ENCODE assay signal across 13 cellular contexts in genomic region chr2:190889175-190889943, GRCh38. TPM values are rescaled to one million over a fixed set of nuclear protein-coding genes. Genes with fewer than 3 reads are reported as not detected.
DNase-seq lines count a peak whose midpoint lies in the region; ATAC-seq and TF ChIP-seq lines count a peak whose summit lies in the region.
"Had no signal": no experiment of that assay in that cellular context is flagged by ENCODE, and none has a peak within 500 bp of the region (broad histone marks: within the 10 kb centered on the region; RNA-seq: fewer than 3 reads in every experiment).

No MANE protein-coding gene starts in this region.

- no peak for TF ChIP-seq CTCF in esophagus muscularis mucosa (IDR thresholded peaks at IDR 0.05)
- TF ChIP-seq CTCF in thoracic aorta (IDR thresholded peaks at IDR 0.05), result no peak

- DNase-seq in activated naive CD4-positive, alpha-beta T cell treated with anti-CD3 and anti-CD28 coated beads, Interleukin-2, amount 10 ng/mL, durations not matched to agents 7 days and 5 days, result no peak
- no peak for DNase-seq in activated naive CD4-positive, alpha-beta T cell treated with anti-CD3 and anti-CD28 coated beads, Interleukin-2, amount 50 U/mL, for 72 hours (ENCODE audit: low spot score in 2 of 2)
- DNase-seq in T-helper 17 cell (no peak), esophagus muscularis mucosa (ENCODE audit: extremely low spot score) (no peak), thoracic aorta (ENCODE audit: low spot score) (no peak), NCI-H510A treated with DMSO at 0.1 percent for 48 hours (lab: John Stamatoyannopoulos, UW) (no peak), AML-193 (lab: John Stamatoyannopoulos, UW) (no peak)
- DNase-seq: NCI-H1417; NK-92 treated with Interleukin-12 subunit alpha and Interleukin-12 subunit beta, amount 100 ng/mL, for 24 hours; SW 1271; upper lobe of left lung had no signal

- H3K4me3 Mint-ChIP-seq in activated naive CD4-positive, alpha-beta T cell treated with anti-CD3 and anti-CD28 coated beads, Interleukin-2, amount 10 ng/mL, durations not matched to agents 7 days and 5 days, result no peak overlapping the region
- peak overlapping the region; percentile 28 for H3K4me3 Mint-ChIP-seq in T-helper 17 cell

- H3K4me1 Mint-ChIP-seq in activated naive CD4-positive, alpha-beta T cell treated with anti-CD3 and anti-CD28 coated beads, Interleukin-2, amount 10 ng/mL, durations not matched to agents 7 days and 5 days, result peaks cover 65% of the 10 kb centered on the region
- peaks cover 51% of the 10 kb centered on the region for H3K4me1 Mint-ChIP-seq in T-helper 17 cell

- H3K36me3 ChIP-seq in esophagus muscularis mucosa, result no peaks in the 10 kb centered on the region
- H3K36me3 ChIP-seq in thoracic aorta, result no peaks in the 10 kb centered on the region
- H3K36me3 ChIP-seq: upper lobe of left lung had no signal

- H3K27me3 Mint-ChIP-seq in activated naive CD4-positive, alpha-beta T cell treated with anti-CD3 and anti-CD28 coated beads, Interleukin-2, amount 10 ng/mL, durations not matched to agents 7 days and 5 days, result no peaks in the 10 kb centered on the region
- H3K27me3 Mint-ChIP-seq in T-helper 17 cell, result no peaks in the 10 kb centered on the region

- H3K36me3 Mint-ChIP-seq in activated naive CD4-positive, alpha-beta T cell treated with anti-CD3 and anti-CD28 coated beads, Interleukin-2, amount 10 ng/mL, durations not matched to agents 7 days and 5 days, result peaks cover 29% of the 10 kb centered on the region
- peaks cover 10 to 41% of the 10 kb centered on the region in 2 donors for H3K36me3 Mint-ChIP-seq in activated naive CD4-positive, alpha-beta T cell treated with anti-CD3 and anti-CD28 coated beads, Interleukin-2, amount 50 U/mL, for 72 hours
- H3K36me3 Mint-ChIP-seq in T-helper 17 cell (ENCODE audit: low read depth), result peaks cover 4% of the 10 kb centered on the region

- no peak for TF ChIP-seq EP300 in esophagus muscularis mucosa (IDR thresholded peaks at IDR 0.05)

- no peak for ATAC-seq in activated naive CD4-positive, alpha-beta T cell treated with anti-CD3 and anti-CD28 coated beads, Interleukin-2, amount 50 U/mL, for 72 hours
- no peak for ATAC-seq in T-helper 17 cell
- ATAC-seq in thoracic aorta (ENCODE audit: insufficient number of reproducible peaks, low FRiP score, low read depth), result no peak
- no peak for ATAC-seq in HG02970 (IDR thresholded peaks at IDR 0.05; ENCODE audit: low FRiP score, unreplicated experiment)
- ATAC-seq: sciatic nerve had no signal

- H3K9me3 Mint-ChIP-seq in activated naive CD4-positive, alpha-beta T cell treated with anti-CD3 and anti-CD28 coated beads, Interleukin-2, amount 10 ng/mL, durations not matched to agents 7 days and 5 days, result no peaks in the 10 kb centered on the region
- H3K9me3 Mint-ChIP-seq in activated naive CD4-positive, alpha-beta T cell treated with anti-CD3 and anti-CD28 coated beads, Interleukin-2, amount 50 U/mL, for 72 hours, result no peaks in the 10 kb centered on the region

- H3K27ac Mint-ChIP-seq in activated naive CD4-positive, alpha-beta T cell treated with anti-CD3 and anti-CD28 coated beads, Interleukin-2, amount 10 ng/mL, durations not matched to agents 7 days and 5 days, result peak overlapping the region; percentile 42
- peak overlapping the region in 1 of 2 donors; percentile 88 for H3K27ac Mint-ChIP-seq in activated naive CD4-positive, alpha-beta T cell treated with anti-CD3 and anti-CD28 coated beads, Interleukin-2, amount 50 U/mL, for 72 hours
- H3K27ac Mint-ChIP-seq in T-helper 17 cell, result peak overlapping the region; percentile 83

- TF ChIP-seq POLR2A in esophagus muscularis mucosa (IDR thresholded peaks at IDR 0.05; ENCODE audit: low read depth), result no peak

- CTCF ChIA-PET in activated naive CD4-positive, alpha-beta T cell treated with anti-CD3 and anti-CD28 coated beads, Interleukin-2, amount 10 ng/mL, durations not matched to agents 7 days and 5 days (lab: Charles Lee), result interaction anchor here (1.2 to 3.4 kb wide), 2 partner anchors 39 to 58 kb away, joined by 3 to 11 read pairs; no protein-coding TSS in a partner anchor

- H3K27ac ChIP-seq in esophagus muscularis mucosa (replicated peaks in 1 of 4), result peak overlapping the region; percentile 8 to 54 (median 40)
- peak overlapping the region; percentile 9 to 55 for H3K27ac ChIP-seq in thoracic aorta

- intact Hi-C loops in esophagus muscularis mucosa (cut with DNase I), result no loop called here

- no peaks in the 10 kb centered on the region for H3K9me3 ChIP-seq in T-helper 17 cell (ENCODE audit: control insufficient read depth, low read length, poor library complexity, severe bottlenecking)
- no peaks in the 10 kb centered on the region for H3K9me3 ChIP-seq in esophagus muscularis mucosa
- H3K9me3 ChIP-seq in thoracic aorta, result no peaks in the 10 kb centered on the region
- H3K9me3 ChIP-seq: upper lobe of left lung had no signal

- peaks cover 50 to 90% (median 82%) of the 10 kb centered on the region in 4 donors for H3K4me1 ChIP-seq in esophagus muscularis mucosa
- peaks cover 55 to 81% of the 10 kb centered on the region in 2 donors for H3K4me1 ChIP-seq in thoracic aorta (ENCODE audit: control insufficient read depth in 1 of 2, low read depth in 2 of 2)

- H3K4me3 ChIP-seq in esophagus muscularis mucosa (no peak overlapping the region), thoracic aorta (peak overlapping the region; percentile 84)
- H3K4me3 ChIP-seq: upper lobe of left lung had no signal

- WGBS in esophagus muscularis mucosa, result 73% methylated on average over 3 of the region's 3 CpGs

- H3K27me3 ChIP-seq in esophagus muscularis mucosa, result no peaks in the 10 kb centered on the region
- no peaks in the 10 kb centered on the region for H3K27me3 ChIP-seq in thoracic aorta (replicated peaks; ENCODE audit: insufficient read depth)
- H3K27me3 ChIP-seq: upper lobe of left lung had no signal

RNA-seq across cellular contexts. Expression of gene GLS, which starts 8.7 kb away (rescaled TPM):
- 100 to 1,000 TPM; 282 to 501 TPM for total RNA-seq in activated naive CD4-positive, alpha-beta T cell treated with anti-CD3 and anti-CD28 coated beads, Interleukin-2, amount 50 U/mL, for 72 hours
- 100 to 1,000 TPM; 264 to 292 TPM for total RNA-seq in T-helper 17 cell
- 100 to 1,000 TPM in 1 of 4 donors, 10 to 100 TPM in 3; 93.6 to 125 (median 94.0) TPM for total RNA-seq in esophagus muscularis mucosa
- total RNA-seq in thoracic aorta, result 100 to 1,000 TPM; 415 to 476 TPM
